ENCODE assay signal across 2 cellular contexts in genomic region chr5:92937396-92937795, GRCh38.
DNase-seq lines count a peak whose midpoint lies in the region; ATAC-seq, FAIRE-seq and TF ChIP-seq lines count a peak whose summit lies in the region.
"Not testable (repeated sequence)": the region's sequence is repeated elsewhere in the genome, so short reads cannot be mapped to it uniquely, and the experiment has no call there.

No MANE protein-coding gene starts in this region.

- not testable (repeated sequence) for H3K4me2 ChIP-seq in A549

- 73% methylated on average over 2 of the region's 2 CpGs for WGBS in A549 (ENCODE audit: missing lambda C conversion rate)

- not testable (repeated sequence) for TF ChIP-seq POLR2A in A549 (IDR thresholded peaks at IDR 0.05; ENCODE audit: low read length)

- POLR2A ChIA-PET in A549 (lab: Yijun Ruan, JAX); HEK293 (lab: Yijun Ruan, JAX): not testable (repeated sequence)

- not testable (repeated sequence) for TF ChIP-seq CTCF in A549 (IDR thresholded peaks at IDR 0.05); HEK293 (tag by site-specific recombination; IDR thresholded peaks at IDR 0.05)

- H3K9me3 ChIP-seq in A549; HEK293 (ENCODE audit: control insufficient read depth, insufficient read depth, low read depth, low read length): not testable (repeated sequence)

- H3K27ac ChIP-seq in A549; HEK293 (ENCODE audit: extremely low read depth, low read depth, low read length): not testable (repeated sequence)

- CTCF ChIA-PET in A549 (lab: Yijun Ruan, JAX): interaction anchor here (0.6 kb wide), 1 partner anchor 392 kb away, joined by 3 read pairs; no protein-coding TSS in a partner anchor
- CTCF ChIA-PET in HEK293 (lab: Yijun Ruan, JAX): not testable (repeated sequence)

- not testable (repeated sequence) for H3K4me1 ChIP-seq in A549
- peaks cover 12% of the 10 kb centered on the region for H3K4me1 ChIP-seq in HEK293 (ENCODE audit: control insufficient read depth, insufficient read depth, low read length)

- TF ChIP-seq RAD21 in A549 (conservative IDR thresholded peaks at IDR 0.05 in 1 of 2, IDR thresholded peaks at IDR 0.05 in 1 of 2): not testable (repeated sequence)

- not testable (repeated sequence) for H3K4me3 ChIP-seq in A549; HEK293 (ENCODE audit: low read depth, low read length)

- DNase-seq in A549 (ENCODE audit: low read depth in 1 of 2, low spot score in 1 of 2): not testable (repeated sequence)

- FAIRE-seq in A549 (lab: Jason Lieb, UNC): not testable (repeated sequence)

- not testable (repeated sequence) for ATAC-seq in A549

- H3K36me3 ChIP-seq in HEK293 (ENCODE audit: control insufficient read depth in 2 of 2, insufficient read depth in 1 of 2, low read length in 2 of 2): not testable (repeated sequence)

- TF ChIP-seq EP300 in A549 (IDR thresholded peaks at IDR 0.05): not testable (repeated sequence)

TF ChIP-seq in A549, 52 proteins besides CTCF, POLR2A, EP300 and RAD21:
- peak; percentile 77 for TF ChIP-seq KDM1A (IDR thresholded peaks at IDR 0.05; ENCODE audit: low read depth)
- TF ChIP-seq HDAC2 (IDR thresholded peaks at IDR 0.05): 0 out of 2 replicates have a peak, but pooled peaks have one; percentile 60

TF ChIP-seq in HEK293, 187 proteins besides CTCF, POLR2A, EP300 and RAD21:
- peak; percentile 68 for TF ChIP-seq ZNF146 (tag by site-specific recombination; IDR thresholded peaks at IDR 0.05)
TF ChIP-seq in HEK293: peak in this region for 1; not testable (repeated sequence) for 186.
